In genomic region chr20:34946661-34947060, GRCh38 we compare ENCODE assay signal across 1 cellular context.
TF ChIP-seq lines count a peak whose summit lies in the region.

No MANE protein-coding gene starts in this region.

TF ChIP-seq in IMR-90, 13 proteins besides CTCF, POLR2A, EP300 and RAD21:
- TF ChIP-seq CHD1 (IDR thresholded peaks at IDR 0.05; ENCODE audit: low read depth, low read length) (no peak), MXI1 (IDR thresholded peaks at IDR 0.05; ENCODE audit: borderline replicate concordance, low read depth, low read length) (no peak), SMC3 (IDR thresholded peaks at IDR 0.05; ENCODE audit: low read depth, low read length) (no peak), ELK1 (IDR thresholded peaks at IDR 0.05; ENCODE audit: borderline replicate concordance, low read depth, low read length) (no peak), MAFK (IDR thresholded peaks at IDR 0.05; ENCODE audit: low read depth, low read length) (no peak), FOS (IDR thresholded peaks at IDR 0.05; ENCODE audit: low read depth, low read length) (no peak), NFE2L2 (IDR thresholded peaks at IDR 0.05; ENCODE audit: low read depth, low read length) (no peak), RCOR1 (IDR thresholded peaks at IDR 0.05; ENCODE audit: insufficient replicate concordance, low read length) (no peak), RFX5 (IDR thresholded peaks at IDR 0.05; ENCODE audit: low read depth, low read length) (no peak)
- TF ChIP-seq, protein P1, sequence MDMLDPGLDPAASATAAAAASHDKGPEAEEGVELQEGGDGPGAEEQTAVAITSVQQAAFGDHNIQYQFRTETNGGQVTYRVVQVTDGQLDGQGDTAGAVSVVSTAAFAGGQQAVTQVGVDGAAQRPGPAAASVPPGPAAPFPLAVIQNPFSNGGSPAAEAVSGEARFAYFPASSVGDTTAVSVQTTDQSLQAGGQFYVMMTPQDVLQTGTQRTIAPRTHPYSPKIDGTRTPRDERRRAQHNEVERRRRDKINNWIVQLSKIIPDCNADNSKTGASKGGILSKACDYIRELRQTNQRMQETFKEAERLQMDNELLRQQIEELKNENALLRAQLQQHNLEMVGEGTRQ (IDR thresholded peaks at IDR 0.05; ENCODE audit: low read depth, low read length): no peak
